Comparison of ENCODE assay signal across 9 cellular contexts in the genomic region with DNA sequence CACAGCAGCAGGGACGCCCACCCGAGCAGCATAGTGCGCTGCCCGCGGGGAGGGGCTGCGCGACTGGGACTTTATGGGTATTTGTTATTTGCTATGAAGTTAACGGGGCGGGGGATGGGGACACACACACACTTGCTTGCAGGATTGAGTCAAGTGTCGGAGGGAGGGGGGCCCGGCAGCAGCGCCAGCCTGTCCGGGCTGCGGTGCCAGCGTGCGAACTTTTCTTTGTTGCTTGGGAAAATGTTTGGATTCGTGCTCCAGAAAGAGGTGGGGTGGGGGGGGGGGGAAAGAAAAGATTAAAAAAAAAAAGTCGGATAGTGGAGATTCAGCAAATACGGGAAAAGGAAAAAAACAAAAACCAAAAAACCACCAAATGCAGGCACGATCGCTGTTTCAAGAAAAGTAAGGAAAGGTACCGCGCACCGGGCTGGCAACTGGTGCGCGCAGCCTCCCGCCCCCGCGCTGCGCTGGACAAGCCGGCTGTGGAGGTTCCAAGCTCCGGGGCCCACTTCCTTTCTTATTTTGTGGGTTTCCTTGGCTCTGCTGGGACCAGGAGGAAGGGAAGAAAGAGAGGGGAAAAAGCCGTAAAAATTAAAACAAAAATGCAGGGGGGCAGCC. TPM values are rescaled to one million over a fixed set of nuclear protein-coding genes. Genes with fewer than 3 reads are reported as not detected.
A peak's percentile ranks its signal among the peaks of the same experiment; 100 is the strongest.
DNase-seq lines count a peak whose midpoint lies in the region; ATAC-seq and TF ChIP-seq lines count a peak whose summit lies in the region.
"Had no signal": no experiment of that assay in that cellular context is flagged by ENCODE, and none has a peak within 500 bp of the region (broad histone marks: within the 10 kb centered on the region; RNA-seq: fewer than 3 reads in every experiment).

No MANE protein-coding gene starts in this region.

- no peak overlapping the region for H3K27ac ChIP-seq in SK-N-MC
- peak overlapping the region; percentile 0 to 82 (median 69) for H3K27ac ChIP-seq in heart left ventricle
- H3K27ac ChIP-seq in parathyroid adenoma: no peak overlapping the region

- no peaks in the 10 kb centered on the region for H3K4me1 Mint-ChIP-seq in activated naive CD8-positive, alpha-beta T cell treated with anti-CD3 and anti-CD28 coated beads, Interleukin-2, amount 50 U/mL, for 24 hours

- intact Hi-C loops in heart left ventricle (cut with DNase I): loop anchor here in 5 of 10 donors (5.0 to 10.0 kb wide), 5 partner anchors 198 to 598 kb away; no protein-coding TSS in a partner anchor

- TF ChIP-seq CTCF in heart left ventricle (IDR thresholded peaks at IDR 0.05) (no peak), parathyroid adenoma (IDR thresholded peaks at IDR 0.05) (no peak)

- H3K4me3 ChIP-seq in SK-N-MC (peak overlapping the region; percentile 90), heart left ventricle (peak overlapping the region; percentile 35 to 74 (median 64)), parathyroid adenoma (ENCODE audit: low read depth, low read length) (peak overlapping the region; percentile 68)

- no peaks in the 10 kb centered on the region for H3K36me3 ChIP-seq in SK-N-MC (ENCODE audit: insufficient read depth, low read length)
- no peaks in the 10 kb centered on the region for H3K36me3 ChIP-seq in heart left ventricle
- H3K36me3 ChIP-seq in parathyroid adenoma (ENCODE audit: control insufficient read depth, insufficient read depth, low read length): no peaks in the 10 kb centered on the region

- 1 to 2% (median 1%) methylated on average over 32 to 33 of the region's 33 CpGs for WGBS in heart left ventricle, 4 donors

- H3K36me3 Mint-ChIP-seq in activated naive CD4-positive, alpha-beta T cell treated with anti-CD3 and anti-CD28 coated beads, Interleukin-2, amount 50 U/mL, for 72 hours: peaks cover 0 to 6% of the 10 kb centered on the region in 2 donors
- H3K36me3 Mint-ChIP-seq in activated naive CD8-positive, alpha-beta T cell treated with anti-CD3 and anti-CD28 coated beads, Interleukin-2, amount 50 U/mL, for 24 hours (ENCODE audit: low read depth): no peaks in the 10 kb centered on the region
- H3K36me3 Mint-ChIP-seq: activated CD4-positive, alpha-beta memory T cell treated with anti-CD3 and anti-CD28 coated beads for 36 hours had no signal

- peaks cover 38% of the 10 kb centered on the region for H3K27me3 Mint-ChIP-seq in activated naive CD8-positive, alpha-beta T cell treated with anti-CD3 and anti-CD28 coated beads, Interleukin-2, amount 50 U/mL, for 24 hours

- H3K79me2 ChIP-seq in parathyroid adenoma: no peaks in the 10 kb centered on the region

- no peaks in the 10 kb centered on the region for H3K9me3 ChIP-seq in SK-N-MC (ENCODE audit: low read depth, low read length)
- no peaks in the 10 kb centered on the region for H3K9me3 ChIP-seq in heart left ventricle
- H3K9me3 ChIP-seq in parathyroid adenoma (ENCODE audit: control insufficient read depth, low read length): no peaks in the 10 kb centered on the region

- H2AFZ ChIP-seq in parathyroid adenoma: peak overlapping the region; percentile 38

- peak; percentile 47 for DNase-seq in Daoy (ENCODE audit: low read depth)
- no peak for DNase-seq in SK-N-MC (ENCODE audit: low read depth, low spot score)
- DNase-seq in heart left ventricle: peak in 2 of 5 donors; percentile 28 to 39
- no peak for DNase-seq in activated naive CD4-positive, alpha-beta T cell treated with anti-CD3 and anti-CD28 coated beads, Interleukin-2, amount 50 U/mL, for 72 hours (ENCODE audit: low spot score in 2 of 2)
- DNase-seq in activated naive CD8-positive, alpha-beta T cell treated with anti-CD3 and anti-CD28 coated beads, Interleukin-2, amount 50 U/mL, for 24 hours: no peak
- DNase-seq: activated CD4-positive, alpha-beta memory T cell treated with anti-CD3 and anti-CD28 coated beads for 36 hours had no signal

- TF ChIP-seq POLR2A in heart left ventricle (IDR thresholded peaks at IDR 0.05): no peak

- H3K9ac ChIP-seq in SK-N-MC (ENCODE audit: insufficient read length) (peak overlapping the region; percentile 73), parathyroid adenoma (no peak overlapping the region)

- H3K4me1 ChIP-seq in heart left ventricle (peaks cover 0 to 27% (median 11%) of the 10 kb centered on the region in 12 donors), parathyroid adenoma (no peaks in the 10 kb centered on the region)

- peak; percentile 3 to 25 (median 12) for ATAC-seq in heart left ventricle
- ATAC-seq in GM21390 (IDR thresholded peaks at IDR 0.05; ENCODE audit: unreplicated experiment): no peak
- no peak for ATAC-seq in activated naive CD4-positive, alpha-beta T cell treated with anti-CD3 and anti-CD28 coated beads, Interleukin-2, amount 50 U/mL, for 72 hours
- no peak for ATAC-seq in GM19023 (IDR thresholded peaks at IDR 0.05; ENCODE audit: unreplicated experiment)
- ATAC-seq in activated naive CD8-positive, alpha-beta T cell treated with anti-CD3 and anti-CD28 coated beads, Interleukin-2, amount 50 U/mL, for 24 hours: no peak

- H3K4me2 ChIP-seq in parathyroid adenoma (ENCODE audit: low read length): peak overlapping the region; percentile 74

- H3K9me3 Mint-ChIP-seq in activated naive CD4-positive, alpha-beta T cell treated with anti-CD3 and anti-CD28 coated beads, Interleukin-2, amount 50 U/mL, for 72 hours: no peaks in the 10 kb centered on the region
- H3K9me3 Mint-ChIP-seq in activated naive CD8-positive, alpha-beta T cell treated with anti-CD3 and anti-CD28 coated beads, Interleukin-2, amount 50 U/mL, for 24 hours: no peaks in the 10 kb centered on the region
- H3K9me3 Mint-ChIP-seq: activated CD4-positive, alpha-beta memory T cell treated with anti-CD3 and anti-CD28 coated beads for 36 hours had no signal

- H3K27ac Mint-ChIP-seq in activated naive CD4-positive, alpha-beta T cell treated with anti-CD3 and anti-CD28 coated beads, Interleukin-2, amount 50 U/mL, for 72 hours: no peak overlapping the region
- H3K27ac Mint-ChIP-seq in activated naive CD8-positive, alpha-beta T cell treated with anti-CD3 and anti-CD28 coated beads, Interleukin-2, amount 50 U/mL, for 24 hours: no peak overlapping the region
- H3K27ac Mint-ChIP-seq: activated CD4-positive, alpha-beta memory T cell treated with anti-CD3 and anti-CD28 coated beads for 36 hours had no signal

- H3K4me3 Mint-ChIP-seq in activated naive CD8-positive, alpha-beta T cell treated with anti-CD3 and anti-CD28 coated beads, Interleukin-2, amount 50 U/mL, for 24 hours: no peak overlapping the region
- H3K4me3 Mint-ChIP-seq: activated CD4-positive, alpha-beta memory T cell treated with anti-CD3 and anti-CD28 coated beads for 36 hours had no signal

- H3K27me3 ChIP-seq in heart left ventricle: peaks cover 0 to 50% (median 7%) of the 10 kb centered on the region in 9 donors
- H3K27me3 ChIP-seq in parathyroid adenoma (ENCODE audit: control insufficient read depth, insufficient read depth, low read length): no peaks in the 10 kb centered on the region

RNA-seq across cellular contexts. Expression of gene ADAMTS5, which starts 0.4 kb away (rescaled TPM):
- total RNA-seq in Daoy (2014; rRNA removed; shearing (Covaris generic)): 2.4 and 3.1 TPM in 2 replicates
- total RNA-seq in heart left ventricle: 10 to 100 TPM in 3 of 9 donors, 1 to 10 TPM in 5, under 1 TPM in 1; 0.98 to 22.7 (median 3.6) TPM
- polyA plus RNA-seq in heart left ventricle: 1 to 10 TPM; 1.3 to 2.7 TPM
- not detected for total RNA-seq in activated naive CD4-positive, alpha-beta T cell treated with anti-CD3 and anti-CD28 coated beads, Interleukin-2, amount 50 U/mL, for 72 hours
- total RNA-seq: activated CD4-positive, alpha-beta memory T cell treated with anti-CD3 and anti-CD28 coated beads for 36 hours had no signal

Comparison
In these comparisons a context has a peak if more than half of its experiments do, and no peak if none do; other contexts are left out.
1. H3K27ac ChIP-seq: peak in heart left ventricle (12 of 12); none in SK-N-MC (single experiment) and parathyroid adenoma (single experiment).
2. ATAC-seq: peak in heart left ventricle (4 of 4); none in GM21390 (single experiment), activated naive CD4-positive, alpha-beta T cell treated with anti-CD3 and anti-CD28 coated beads, Interleukin-2, amount 50 U/mL, for 72 hours (0 of 2), GM19023 (single experiment) and activated naive CD8-positive, alpha-beta T cell treated with anti-CD3 and anti-CD28 coated beads, Interleukin-2, amount 50 U/mL, for 24 hours (single experiment).
3. Peak in every context shown above with its lines, with median percentiles within 50 percentile points of each other: H3K4me3 ChIP-seq.